Comparison of ENCODE assay signal across 8 cellular contexts in the genomic region with DNA sequence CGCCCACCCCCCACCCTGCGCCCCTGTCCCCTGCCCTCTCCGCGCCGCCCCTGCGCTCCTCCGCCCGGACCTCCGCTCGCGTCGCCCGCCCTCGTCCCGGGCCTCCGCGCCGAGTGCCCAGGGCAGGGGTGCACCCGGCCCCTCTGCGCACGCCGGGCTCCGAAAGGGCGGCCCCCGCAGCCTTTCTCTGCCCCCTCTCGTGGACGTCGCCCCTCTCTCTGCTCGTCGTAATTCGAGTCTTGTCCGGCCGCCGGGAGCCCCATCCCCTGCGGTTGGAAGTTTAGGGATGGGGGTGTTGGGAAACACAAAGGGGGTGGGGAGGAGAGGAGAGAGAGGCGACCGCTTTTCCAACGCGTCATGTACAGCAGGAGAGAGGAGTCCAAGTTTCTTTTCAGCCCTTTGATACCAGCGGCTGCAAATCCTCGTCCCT. TPM values are rescaled to one million over a fixed set of nuclear protein-coding genes. Genes with fewer than 3 reads are reported as not detected.
DNase-seq lines count a peak whose midpoint lies in the region; FAIRE-seq and TF ChIP-seq lines count a peak whose summit lies in the region.

No MANE protein-coding gene starts in this region.

- H4K20me1 ChIP-seq in OCI-LY1 (ENCODE audit: insufficient read depth, low read length) = no peaks in the 10 kb centered on the region

- FAIRE-seq in bronchial epithelial cell (lab: Jason Lieb, UNC) = no peak

- no peaks in the 10 kb centered on the region for H3F3A ChIP-seq in OCI-LY1 (ENCODE audit: insufficient read depth, low read length)

- H3K27ac ChIP-seq in OCI-LY1 (ENCODE audit: low read depth, low read length, poor library complexity, severe bottlenecking) (peak overlapping the region; percentile 24), layer of hippocampus (ENCODE audit: low read depth, low read length) (peak overlapping the region; percentile 73)

- CTCF ChIA-PET in HEK293T (lab: Yijun Ruan, JAX) = no interaction called here

- peak overlapping the region; percentile 88 for H3K4me3 ChIP-seq in OCI-LY1 (ENCODE audit: low read depth, low read length, poor library complexity, severe bottlenecking)
- H3K4me3 ChIP-seq in bronchial epithelial cell (ENCODE audit: low read depth, low read length) = peak overlapping the region; percentile 73

- H3K9ac ChIP-seq in OCI-LY1 (ENCODE audit: low read length) = peak overlapping the region; percentile 95

- no peak overlapping the region for H2AFZ ChIP-seq in OCI-LY1 (ENCODE audit: low read length)

- peaks cover 7% of the 10 kb centered on the region; the same call in 1 of the 2 replicates for H3K9me3 ChIP-seq in OCI-LY1 (ENCODE audit: low read length)

- peaks cover 44% of the 10 kb centered on the region for H3K4me1 ChIP-seq in OCI-LY1 (ENCODE audit: insufficient read depth, low read length, severe bottlenecking)

- DNase-seq in SIG-M5 treated with dmso at 0.1 percent for 504 hours (lab: John Stamatoyannopoulos, UW; ENCODE audit: unreplicated experiment) (peak; percentile 57), SIG-M5 (lab: John Stamatoyannopoulos, UW) (no peak), HEK293T (ENCODE audit: extremely low spot score) (peak; percentile 48), bronchial epithelial cell (ENCODE audit: low read depth) (no peak), activated gamma-delta T cell (lab: John Stamatoyannopoulos, UW) (no peak)
- DNase-seq in stimulated activated CD8-positive, alpha-beta memory T cell treated with anti-CD3 and anti-CD28 coated beads, Interleukin-12 subunit alpha, Interleukin-12 subunit beta, amount 100 ng/mL, for 4 hours (ENCODE audit: low read depth) = peak; percentile 3

- peak overlapping the region; percentile 84 for H3K4me2 ChIP-seq in OCI-LY1 (ENCODE audit: low read length)

- TF ChIP-seq CTCF in OCI-LY1 (IDR thresholded peaks at IDR 0.05; ENCODE audit: low read length) (no peak), bronchial epithelial cell (IDR thresholded peaks at IDR 0.05; ENCODE audit: insufficient read depth, low read length, severe bottlenecking) (no peak)

- POLR2A ChIA-PET in HEK293T (lab: Yijun Ruan, JAX) = interaction anchor here (0.7 kb wide), 1 partner anchor 351 kb away, joined by 3 read pairs; no protein-coding TSS in a partner anchor

- no peaks in the 10 kb centered on the region for H3K36me3 ChIP-seq in OCI-LY1 (ENCODE audit: insufficient read depth, low read length)
- H3K36me3 ChIP-seq in bronchial epithelial cell (ENCODE audit: control insufficient read depth, insufficient read depth, low read length) = no peaks in the 10 kb centered on the region

- peaks cover 42% of the 10 kb centered on the region for H3K79me2 ChIP-seq in OCI-LY1 (ENCODE audit: insufficient read depth, low read length)

- H3K9me2 ChIP-seq in OCI-LY1 (ENCODE audit: low read depth, low read length) = no peaks in the 10 kb centered on the region

- H3K27me3 ChIP-seq in OCI-LY1 (ENCODE audit: insufficient read depth, low read length) (no peaks in the 10 kb centered on the region), bronchial epithelial cell (ENCODE audit: control insufficient read depth, insufficient read depth, low read length) (no peaks in the 10 kb centered on the region), layer of hippocampus (ENCODE audit: control insufficient read depth, insufficient read depth, low read length) (no peaks in the 10 kb centered on the region)

TF ChIP-seq in HEK293T, 16 proteins besides CTCF, POLR2A, EP300 and RAD21:
- TF ChIP-seq LEF1 (IDR thresholded peaks at IDR 0.05; ENCODE audit: borderline replicate concordance) = no peak
- no peak for TF ChIP-seq ELF4 (IDR thresholded peaks at IDR 0.05)
- TF ChIP-seq BHLHE40 (IDR thresholded peaks at IDR 0.05; ENCODE audit: borderline replicate concordance) = no peak
- no peak for TF ChIP-seq ZNF384 (IDR thresholded peaks at IDR 0.05)
- TF ChIP-seq SUZ12 (IDR thresholded peaks at IDR 0.05) = no peak
- TF ChIP-seq SP1 (IDR thresholded peaks at IDR 0.05) = no peak
- no peak for TF ChIP-seq L3MBTL2 (conservative IDR thresholded peaks at IDR 0.05)
- no peak for TF ChIP-seq CTBP1 (IDR thresholded peaks at IDR 0.05; ENCODE audit: borderline replicate concordance)
- TF ChIP-seq FOXM1 (IDR thresholded peaks at IDR 0.05; ENCODE audit: borderline replicate concordance) = no peak
- TF ChIP-seq NFRKB (IDR thresholded peaks at IDR 0.05) = no peak
- TF ChIP-seq ARNT (IDR thresholded peaks at IDR 0.05) = no peak
- no peak for TF ChIP-seq HDGF (IDR thresholded peaks at IDR 0.05; ENCODE audit: borderline replicate concordance)
- TF ChIP-seq, protein P1, sequence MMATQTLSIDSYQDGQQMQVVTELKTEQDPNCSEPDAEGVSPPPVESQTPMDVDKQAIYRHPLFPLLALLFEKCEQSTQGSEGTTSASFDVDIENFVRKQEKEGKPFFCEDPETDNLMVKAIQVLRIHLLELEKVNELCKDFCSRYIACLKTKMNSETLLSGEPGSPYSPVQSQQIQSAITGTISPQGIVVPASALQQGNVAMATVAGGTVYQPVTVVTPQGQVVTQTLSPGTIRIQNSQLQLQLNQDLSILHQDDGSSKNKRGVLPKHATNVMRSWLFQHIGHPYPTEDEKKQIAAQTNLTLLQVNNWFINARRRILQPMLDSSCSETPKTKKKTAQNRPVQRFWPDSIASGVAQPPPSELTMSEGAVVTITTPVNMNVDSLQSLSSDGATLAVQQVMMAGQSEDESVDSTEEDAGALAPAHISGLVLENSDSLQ (IDR thresholded peaks at IDR 0.05) = no peak
- no peak for TF ChIP-seq FOXK2 (IDR thresholded peaks at IDR 0.05)
- no peak for TF ChIP-seq FOXA1 (IDR thresholded peaks at IDR 0.05)
- no peak for TF ChIP-seq TARDBP (IDR thresholded peaks at IDR 0.05)

RNA-seq across cellular contexts. Expression of a gene that starts 0.4 kb away (rescaled TPM):
- total RNA-seq in bronchial epithelial cell = 31.9 and 37.4 TPM in 2 replicates

Comparison
In these comparisons a context has a peak if more than half of its experiments do, and no peak if none do; other contexts are left out.
1. DNase-seq: peak in SIG-M5 treated with dmso at 0.1 percent for 504 hours (single experiment), HEK293T (single experiment) and stimulated activated CD8-positive, alpha-beta memory T cell treated with anti-CD3 and anti-CD28 coated beads, Interleukin-12 subunit alpha, Interleukin-12 subunit beta, amount 100 ng/mL, for 4 hours (single experiment); none in SIG-M5 (single experiment), bronchial epithelial cell (single experiment) and activated gamma-delta T cell (single experiment).